Comparison of ENCODE assay signal across 15 cellular contexts in the genomic region with DNA sequence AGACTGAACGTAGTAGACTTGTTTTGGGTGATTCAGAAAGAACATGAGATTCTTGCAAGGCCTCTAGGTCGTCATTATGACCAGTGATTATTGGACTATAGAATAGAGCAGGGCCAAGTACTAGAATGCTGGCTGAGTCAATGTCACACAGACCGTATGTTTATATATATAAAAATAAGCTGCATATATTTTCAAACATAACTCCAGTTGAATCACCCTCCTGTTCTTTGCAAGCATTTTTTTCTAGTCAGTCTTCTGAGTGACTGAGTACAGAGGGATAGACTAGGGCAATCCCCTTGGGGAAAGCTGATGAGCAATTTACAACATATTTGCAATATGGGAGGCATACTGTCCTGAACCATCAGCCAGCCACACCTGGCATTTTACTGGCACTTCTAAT.
"Had no signal": no experiment of that assay in that cellular context is flagged by ENCODE, and none has a peak within 500 bp of the region (broad histone marks: within the 10 kb centered on the region; RNA-seq: fewer than 3 reads in every experiment).

No MANE protein-coding gene starts in this region.

- H3K4me1 ChIP-seq: adrenal gland, thyroid gland had no signal

- H3K27me3 ChIP-seq: adrenal gland had no signal

- H3K27ac ChIP-seq: adrenal gland, epithelial cell of prostate, thyroid gland had no signal

- H3K36me3 ChIP-seq: adrenal gland, thyroid gland had no signal

- H3K9me3 ChIP-seq: adrenal gland, mucosa of descending colon, thyroid gland had no signal

- DNase-seq: activated CD4-positive, alpha-beta memory T cell treated with anti-CD3 and anti-CD28 coated beads for 36 hours; activated CD4-positive, alpha-beta T cell treated with anti-CD3 and anti-CD28 coated beads for 36 hours; activated CD8-positive, alpha-beta memory T cell treated with anti-CD3 and anti-CD28 coated beads, Interleukin-2, amount 10 ng/mL, durations not matched to agents 7 days and 5 days; activated naive CD4-positive, alpha-beta T cell treated with anti-CD3 and anti-CD28 coated beads, Interleukin-2, amount 50 U/mL, for 16 hours; activated T-cell treated with anti-CD3 and anti-CD28 coated beads, Interleukin-2, amount 50 U/mL, for 1 hour; adrenal gland; central memory CD4-positive, alpha-beta T cell; cortex of kidney; effector memory CD8-positive, alpha-beta T cell; mucosa of descending colon; naive thymus-derived CD8-positive, alpha-beta T cell; stimulated activated naive B cell treated with anti-CD40 and anti-IgM and Interleukin-4, amounts not matched to agents 10 μg/mL and 1 μg/mL and 100 μg/mL, for 72 hours; thyroid gland had no signal

- H3K4me3 ChIP-seq: adrenal gland, mucosa of descending colon, thyroid gland had no signal

- ATAC-seq: activated CD4-positive, alpha-beta T cell treated with anti-CD3 and anti-CD28 coated beads for 36 hours; activated CD8-positive, alpha-beta memory T cell treated with anti-CD3 and anti-CD28 coated beads, Interleukin-2, amount 10 ng/mL, durations not matched to agents 7 days and 5 days; effector memory CD8-positive, alpha-beta T cell; left lobe of liver; mucosa of descending colon; naive thymus-derived CD8-positive, alpha-beta T cell; stimulated activated naive B cell treated with anti-CD40 and anti-IgM and Interleukin-4, amounts not matched to agents 10 μg/mL and 1 μg/mL and 100 μg/mL, for 72 hours had no signal
